ENCODE assay signal across 1 cellular context in genomic region chr1:233327938-233328660, GRCh38.
A peak's percentile ranks its signal among the peaks of the same experiment; 100 is the strongest.
TF ChIP-seq lines count a peak whose summit lies in the region.

No MANE protein-coding gene starts in this region.

TF ChIP-seq in K562, 482 proteins besides CTCF, POLR2A, EP300 and RAD21:
- TF ChIP-seq POLR2G (IDR thresholded peaks at IDR 0.05; ENCODE audit: low read depth, low read length) (peak; percentile 1; the same call in 1 of the 2 replicates), CC2D1A (IDR thresholded peaks at IDR 0.05) (no peak), PCBP1 (IDR thresholded peaks at IDR 0.05; ENCODE audit: low read depth, low read length, poor library complexity, severe bottlenecking) (peak; percentile 63), HDAC8 (tag; IDR thresholded peaks at IDR 0.05) (no peak), ELF1 (tag; IDR thresholded peaks at IDR 0.05) (no peak), MTA3 (IDR thresholded peaks at IDR 0.05; ENCODE audit: borderline replicate concordance) (0 out of 2 replicates have a peak, but pooled peaks have one; percentile 31), MLX (CRISPR knock-in tag; conservative IDR thresholded peaks at IDR 0.05) (no peak), RBM25 (IDR thresholded peaks at IDR 0.05; ENCODE audit: low read depth, low read length, severe bottlenecking) (no peak), TEAD4 (IDR thresholded peaks at IDR 0.05; ENCODE audit: low read length) (no peak), TEAD4 (CRISPR knock-in tag; IDR thresholded peaks at IDR 0.05; ENCODE audit: borderline replicate concordance) (no peak), RBFOX2 (IDR thresholded peaks at IDR 0.05; ENCODE audit: low read depth, low read length) (0 out of 2 replicates have a peak, but pooled peaks have one; percentile 9), CTBP1 (IDR thresholded peaks at IDR 0.05; ENCODE audit: borderline replicate concordance) (peak; percentile 42; the same call in 1 of the 2 replicates), KDM1A (IDR thresholded peaks at IDR 0.05) (no peak), LCOR (CRISPR knock-in tag; IDR thresholded peaks at IDR 0.05) (no peak), HEY1 (CRISPR knock-in tag; IDR thresholded peaks at IDR 0.05; ENCODE audit: borderline replicate concordance) (no peak), ZBTB33 (CRISPR knock-in tag; IDR thresholded peaks at IDR 0.05) (peak; percentile 65), HLTF (IDR thresholded peaks at IDR 0.05) (no peak), HMG20A (CRISPR knock-in tag; conservative IDR thresholded peaks at IDR 0.05) (no peak), MXI1 (IDR thresholded peaks at IDR 0.05; ENCODE audit: low read depth, low read length) (no peak), DEAF1 (CRISPR knock-in tag; IDR thresholded peaks at IDR 0.05) (no peak), E2F6 (IDR thresholded peaks at IDR 0.05; ENCODE audit: borderline replicate concordance in 1 of 2, extremely low read depth in 1 of 2, insufficient read depth in 1 of 2, insufficient read length in 1 of 2, low read depth in 1 of 2, low read length in 1 of 2, poor library complexity in 1 of 2, severe bottlenecking in 1 of 2) (peak in 1 of 2 experiments; percentile 64), ZNF780A (CRISPR knock-in tag; IDR thresholded peaks at IDR 0.05) (no peak), DACH1 (IDR thresholded peaks at IDR 0.05; ENCODE audit: partially characterized antibody) (no peak), FIP1L1 (IDR thresholded peaks at IDR 0.05; ENCODE audit: low read depth, low read length, poor library complexity, severe bottlenecking) (peak; percentile 26), TAF1 (IDR thresholded peaks at IDR 0.05; ENCODE audit: control insufficient read depth, extremely low read depth, insufficient read depth, low read length, severe bottlenecking) (no peak), E2F8 (IDR thresholded peaks at IDR 0.05; ENCODE audit: low read depth, partially characterized antibody) (no peak), CREM (IDR thresholded peaks at IDR 0.05; ENCODE audit: low read depth) (no peak), ZEB2 (IDR thresholded peaks at IDR 0.05) (no peak), PKNOX1 (IDR thresholded peaks at IDR 0.05) (no peak), CREBBP (IDR thresholded peaks at IDR 0.05; ENCODE audit: low read depth, low read length) (no peak), CBFA2T2 (conservative IDR thresholded peaks at IDR 0.05) (no peak), ARID3A (IDR thresholded peaks at IDR 0.05; ENCODE audit: borderline replicate concordance, low read depth, low read length) (no peak), THAP12 (CRISPR knock-in tag; IDR thresholded peaks at IDR 0.05) (no peak), NCOA6 (IDR thresholded peaks at IDR 0.05) (0 out of 2 replicates have a peak, but pooled peaks have one; percentile 1), ZNF143 (CRISPR knock-in tag; IDR thresholded peaks at IDR 0.05) (no peak), FUS (optimal IDR thresholded peaks at IDR 0.05; ENCODE audit: low read depth, low read length) (peak; percentile 43), DDX20 (tag; IDR thresholded peaks at IDR 0.05; ENCODE audit: low read depth) (no peak), FOXK2 (conservative IDR thresholded peaks at IDR 0.05 in 1 of 2, IDR thresholded peaks at IDR 0.05 in 1 of 2; ENCODE audit: low read depth in 2 of 2) (no peak), NRF1 (conservative IDR thresholded peaks at IDR 0.05 in 1 of 2, IDR thresholded peaks at IDR 0.05 in 1 of 2) (peak in 1 of 2 experiments; percentile 11; a peak in 2 of 4 replicates), PHF8 (IDR thresholded peaks at IDR 0.05; ENCODE audit: borderline replicate concordance, low read length) (peak; percentile 7; the same call in 1 of the 2 replicates), ZNF24 (IDR thresholded peaks at IDR 0.05) (no peak), NR2C1 (IDR thresholded peaks at IDR 0.05) (no peak), NR2C1 (tag; IDR thresholded peaks at IDR 0.05) (no peak), RCOR1 (IDR thresholded peaks at IDR 0.05; ENCODE audit: borderline replicate concordance in 1 of 2, low read depth in 2 of 2, low read length in 2 of 2) (no peak), L3MBTL2 (IDR thresholded peaks at IDR 0.05) (peak; percentile 81), NR2C2 (CRISPR knock-in tag; IDR thresholded peaks at IDR 0.05) (no peak), NR2C2 (tag; IDR thresholded peaks at IDR 0.05) (0 out of 2 replicates have a peak, but pooled peaks have one; percentile 3), TCF15 (CRISPR knock-in tag; IDR thresholded peaks at IDR 0.05) (no peak), SRF (CRISPR knock-in tag; IDR thresholded peaks at IDR 0.05) (no peak), GABPB1 (CRISPR knock-in tag; IDR thresholded peaks at IDR 0.05) (no peak), ATF2 (CRISPR knock-in tag; IDR thresholded peaks at IDR 0.05) (no peak), HOXB6 (CRISPR knock-in tag; IDR thresholded peaks at IDR 0.05; ENCODE audit: borderline replicate concordance) (no peak), ZC3H4 (CRISPR knock-in tag; IDR thresholded peaks at IDR 0.05; ENCODE audit: borderline replicate concordance) (no peak)
TF ChIP-seq in K562: peak in this region for 14.
